Comparison of ENCODE assay signal across 13 cellular contexts in the genomic region with DNA sequence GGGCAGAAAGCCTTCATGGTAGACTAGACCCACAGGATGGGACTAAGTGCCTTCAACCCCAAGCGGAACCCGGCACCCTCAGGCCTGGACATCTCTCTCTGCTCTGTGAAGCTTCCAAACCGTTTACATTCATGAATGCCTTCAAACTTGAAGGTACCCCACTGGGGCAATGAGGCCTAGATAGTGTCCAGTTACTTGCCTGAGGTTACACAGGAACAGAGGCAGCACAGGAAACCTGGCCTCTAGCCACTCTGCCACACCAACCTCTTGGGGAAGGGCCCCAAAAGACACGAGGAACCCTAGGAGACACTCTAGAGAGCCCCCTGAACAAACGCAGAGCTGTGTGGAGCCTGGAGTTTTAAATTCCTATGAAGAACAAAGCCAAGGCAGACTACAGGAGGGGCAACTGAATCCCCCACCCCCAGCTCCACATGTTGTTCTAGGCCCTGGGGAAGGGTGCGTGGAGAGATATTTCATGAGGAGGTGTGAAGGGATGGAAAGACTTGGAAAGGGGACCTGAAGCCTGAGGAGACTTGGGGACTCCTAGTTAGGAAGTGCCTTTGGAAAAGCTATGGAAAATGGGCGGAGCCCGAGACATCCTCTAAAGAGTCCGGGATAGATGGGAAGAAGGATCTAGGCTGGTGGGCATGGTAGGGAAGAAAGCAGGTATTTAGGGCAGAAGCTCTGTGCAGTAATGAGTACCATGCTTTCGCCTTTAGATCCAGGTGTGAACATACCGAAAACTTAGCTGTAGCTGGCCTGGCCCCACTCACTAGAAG. TPM values are rescaled to one million over a fixed set of nuclear protein-coding genes. Genes with fewer than 3 reads are reported as not detected.
A peak's percentile ranks its signal among the peaks of the same experiment; 100 is the strongest.
DNase-seq lines count a peak whose midpoint lies in the region; ATAC-seq and TF ChIP-seq lines count a peak whose summit lies in the region.
"Had no signal": no experiment of that assay in that cellular context is flagged by ENCODE, and none has a peak within 500 bp of the region (broad histone marks: within the 10 kb centered on the region; RNA-seq: fewer than 3 reads in every experiment).

No MANE protein-coding gene starts in this region.

- peaks cover 54% of the 10 kb centered on the region for H3K4me1 ChIP-seq in OCI-LY1 (ENCODE audit: insufficient read depth, low read length, severe bottlenecking)
- H3K4me1 ChIP-seq in tibial nerve = peaks cover 0 to 34% (median 0%) of the 10 kb centered on the region in 4 donors
- H3K4me1 ChIP-seq: breast epithelium had no signal

- no peaks in the 10 kb centered on the region for H3K9me2 ChIP-seq in OCI-LY1 (ENCODE audit: low read depth, low read length)

- no peak for TF ChIP-seq CTCF in C4-2B (conservative IDR thresholded peaks at IDR 0.05)
- no peak for TF ChIP-seq CTCF in OCI-LY1 (IDR thresholded peaks at IDR 0.05; ENCODE audit: low read length)
- no peak for TF ChIP-seq CTCF in tibial nerve (IDR thresholded peaks at IDR 0.05)

- H3K9me3 Mint-ChIP-seq in central memory CD8-positive, alpha-beta T cell = no peaks in the 10 kb centered on the region

- 0 out of 2 replicates have a peak overlapping the region, but pooled peaks have one; percentile 17 for H3K27ac ChIP-seq in C4-2B
- peak overlapping the region; percentile 98 for H3K27ac ChIP-seq in OCI-LY1 (ENCODE audit: low read depth, low read length, poor library complexity, severe bottlenecking)
- no peak overlapping the region for H3K27ac ChIP-seq in tibial nerve
- H3K27ac ChIP-seq: 22Rv1, breast epithelium, left lung, WERI-Rb-1 had no signal

- H3K36me3 Mint-ChIP-seq in central memory CD8-positive, alpha-beta T cell (ENCODE audit: insufficient read depth) = peaks cover 9% of the 10 kb centered on the region

- H3K27me3 Mint-ChIP-seq in central memory CD8-positive, alpha-beta T cell = no peaks in the 10 kb centered on the region

- peaks cover 41% of the 10 kb centered on the region for H3K4me1 Mint-ChIP-seq in central memory CD8-positive, alpha-beta T cell

- no peak for ATAC-seq in central memory CD8-positive, alpha-beta T cell (replicated peaks; ENCODE audit: extremely low read depth, poor library complexity, severe bottlenecking)
- no peak for ATAC-seq in HG02588 (IDR thresholded peaks at IDR 0.05; ENCODE audit: unreplicated experiment)

- H3K9ac ChIP-seq in OCI-LY1 (ENCODE audit: low read length) = peak overlapping the region; percentile 84; the same call in 1 of the 2 replicates

- H3K36me3 ChIP-seq in OCI-LY1 (ENCODE audit: insufficient read depth, low read length) (no peaks in the 10 kb centered on the region), tibial nerve (no peaks in the 10 kb centered on the region)
- H3K36me3 ChIP-seq: breast epithelium, left lung, thoracic aorta, WERI-Rb-1 had no signal

- H3K27ac Mint-ChIP-seq in central memory CD8-positive, alpha-beta T cell (ENCODE audit: low read depth) = peak overlapping the region; percentile 88

- H3K4me2 ChIP-seq in OCI-LY1 (ENCODE audit: low read length) = peak overlapping the region; percentile 85

- H3K27me3 ChIP-seq in OCI-LY1 (ENCODE audit: insufficient read depth, low read length) (no peaks in the 10 kb centered on the region), tibial nerve (no peaks in the 10 kb centered on the region)
- H3K27me3 ChIP-seq: left lung had no signal

- WGBS in tibial nerve, 2 donors = 82 to 84% methylated on average over 11 of the region's 11 CpGs

- DNase-seq in DMS53 (lab: John Stamatoyannopoulos, UW) = peak; percentile 46
- DNase-seq in DMS53 treated with DMSO at 0.1 percent for 48 hours (lab: John Stamatoyannopoulos, UW; ENCODE audit: unreplicated experiment) = no peak
- DNase-seq in central memory CD8-positive, alpha-beta T cell (ENCODE audit: low spot score in 2 of 2) = no peak
- DNase-seq in H4 (ENCODE audit: low spot score) = no peak
- DNase-seq in tibial nerve (ENCODE audit: low spot score in 2 of 2) = no peak

- H3K9me3 ChIP-seq in OCI-LY1 (ENCODE audit: low read length) = no peaks in the 10 kb centered on the region
- no peaks in the 10 kb centered on the region for H3K9me3 ChIP-seq in tibial nerve
- H3K9me3 ChIP-seq: breast epithelium, left lung, thoracic aorta had no signal

- no peaks in the 10 kb centered on the region for H3K79me2 ChIP-seq in OCI-LY1 (ENCODE audit: insufficient read depth, low read length)

- no peak for TF ChIP-seq EP300 in tibial nerve (IDR thresholded peaks at IDR 0.05)

- H2AFZ ChIP-seq in OCI-LY1 (ENCODE audit: low read length) = no peak overlapping the region

- no peaks in the 10 kb centered on the region for H4K20me1 ChIP-seq in OCI-LY1 (ENCODE audit: insufficient read depth, low read length)

- H3K4me3 ChIP-seq in OCI-LY1 (ENCODE audit: low read depth, low read length, poor library complexity, severe bottlenecking) = peak overlapping the region; percentile 71
- H3K4me3 ChIP-seq in tibial nerve = no peak overlapping the region
- H3K4me3 ChIP-seq: breast epithelium, thoracic aorta had no signal

- peak overlapping the region; percentile 93 for H3K4me3 Mint-ChIP-seq in central memory CD8-positive, alpha-beta T cell

- H3F3A ChIP-seq in OCI-LY1 (ENCODE audit: insufficient read depth, low read length) = peaks cover 5% of the 10 kb centered on the region; the same call in 1 of the 2 replicates

- no peak for TF ChIP-seq POLR2A in tibial nerve (IDR thresholded peaks at IDR 0.05)

RNA-seq across cellular contexts. Expression of gene CYP2R1, which starts 14.8 kb away (rescaled TPM):
- total RNA-seq in H4 (2014; rRNA removed; shearing (Covaris generic)) = 17.8 and 22.9 TPM in 2 replicates
- 10 to 100 TPM; 11.7 to 16.5 (median 16.1) TPM for total RNA-seq in tibial nerve

Comparison
In these comparisons a context has a peak if more than half of its experiments do, and no peak if none do; other contexts are left out.
1. H3K27ac ChIP-seq: peak in C4-2B (single experiment) and OCI-LY1 (single experiment); none in tibial nerve (0 of 4).